1 cellular context compared by ENCODE assay signal in the genomic region with DNA sequence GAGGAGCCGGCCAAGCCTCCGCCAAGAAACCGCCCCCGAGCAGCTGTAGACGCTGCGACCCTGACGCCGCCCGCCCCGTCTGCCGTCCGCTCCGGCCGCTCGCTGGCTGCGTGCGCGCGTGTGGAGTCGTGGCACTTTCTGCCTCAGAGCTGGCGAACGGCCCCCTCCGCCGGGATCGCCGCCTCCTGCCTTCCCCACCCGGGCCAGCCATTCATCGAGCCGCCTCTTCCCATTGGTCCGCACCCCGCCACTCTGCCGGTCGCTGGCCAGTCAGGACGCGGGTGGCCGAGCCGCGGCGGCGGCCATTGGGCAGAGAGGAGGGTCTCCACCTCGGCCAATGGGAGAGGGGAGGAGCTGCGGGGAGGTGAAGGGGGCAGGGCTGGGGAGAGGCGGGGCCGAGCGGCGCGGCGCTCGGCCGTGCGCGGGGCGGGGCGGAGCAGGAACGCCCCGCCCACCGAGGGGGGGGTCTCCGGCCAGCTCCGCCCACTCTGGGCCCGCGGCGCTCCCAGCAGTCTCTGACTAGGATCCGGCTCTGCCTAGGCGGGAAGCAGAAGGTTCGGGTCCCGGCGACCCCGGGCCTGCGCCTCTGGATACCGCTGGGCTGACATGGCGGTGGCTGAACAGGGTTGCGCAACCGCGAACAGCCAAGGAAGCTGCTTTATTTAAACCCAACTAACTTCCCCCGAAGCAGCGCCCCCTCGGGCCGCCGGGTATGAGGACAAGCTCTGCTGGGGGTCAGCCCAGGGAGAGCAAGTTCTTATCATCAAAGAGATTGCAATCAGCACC.
TF ChIP-seq lines count a peak whose summit lies in the region.

Gene RRBP1 (minus strand): TSS at position 140 of the 786 bp plus-strand sequence. CDS start 21,735 bp downstream, outside the sequence.

TF ChIP-seq in HepG2, 621 proteins besides CTCF, POLR2A, EP300 and RAD21 (continued from another document and continues in another):
- TF ChIP-seq MYPOP (CRISPR knock-in tag; IDR thresholded peaks at IDR 0.05), result peak; percentile 43
- TF ChIP-seq ZNF781 (CRISPR knock-in tag; IDR thresholded peaks at IDR 0.05; ENCODE audit: borderline replicate concordance, not compliant biosample characterization), result no peak
- peak; percentile 86; the same call in 1 of the 2 replicates for TF ChIP-seq MTA1 (CRISPR knock-in tag; IDR thresholded peaks at IDR 0.05; ENCODE audit: borderline replicate concordance)
- peak; percentile 73; the same call in 1 of the 2 replicates for TF ChIP-seq EHMT2 (IDR thresholded peaks at IDR 0.05; ENCODE audit: borderline replicate concordance, low read depth, low read length)
- TF ChIP-seq ZFYVE20 (CRISPR knock-in tag; IDR thresholded peaks at IDR 0.05; ENCODE audit: borderline replicate concordance, low read depth), result peak; percentile 68; the same call in 1 of the 2 replicates
- peak; percentile 82 for TF ChIP-seq BRF2 (CRISPR knock-in tag; IDR thresholded peaks at IDR 0.05)
- TF ChIP-seq, protein P1, sequence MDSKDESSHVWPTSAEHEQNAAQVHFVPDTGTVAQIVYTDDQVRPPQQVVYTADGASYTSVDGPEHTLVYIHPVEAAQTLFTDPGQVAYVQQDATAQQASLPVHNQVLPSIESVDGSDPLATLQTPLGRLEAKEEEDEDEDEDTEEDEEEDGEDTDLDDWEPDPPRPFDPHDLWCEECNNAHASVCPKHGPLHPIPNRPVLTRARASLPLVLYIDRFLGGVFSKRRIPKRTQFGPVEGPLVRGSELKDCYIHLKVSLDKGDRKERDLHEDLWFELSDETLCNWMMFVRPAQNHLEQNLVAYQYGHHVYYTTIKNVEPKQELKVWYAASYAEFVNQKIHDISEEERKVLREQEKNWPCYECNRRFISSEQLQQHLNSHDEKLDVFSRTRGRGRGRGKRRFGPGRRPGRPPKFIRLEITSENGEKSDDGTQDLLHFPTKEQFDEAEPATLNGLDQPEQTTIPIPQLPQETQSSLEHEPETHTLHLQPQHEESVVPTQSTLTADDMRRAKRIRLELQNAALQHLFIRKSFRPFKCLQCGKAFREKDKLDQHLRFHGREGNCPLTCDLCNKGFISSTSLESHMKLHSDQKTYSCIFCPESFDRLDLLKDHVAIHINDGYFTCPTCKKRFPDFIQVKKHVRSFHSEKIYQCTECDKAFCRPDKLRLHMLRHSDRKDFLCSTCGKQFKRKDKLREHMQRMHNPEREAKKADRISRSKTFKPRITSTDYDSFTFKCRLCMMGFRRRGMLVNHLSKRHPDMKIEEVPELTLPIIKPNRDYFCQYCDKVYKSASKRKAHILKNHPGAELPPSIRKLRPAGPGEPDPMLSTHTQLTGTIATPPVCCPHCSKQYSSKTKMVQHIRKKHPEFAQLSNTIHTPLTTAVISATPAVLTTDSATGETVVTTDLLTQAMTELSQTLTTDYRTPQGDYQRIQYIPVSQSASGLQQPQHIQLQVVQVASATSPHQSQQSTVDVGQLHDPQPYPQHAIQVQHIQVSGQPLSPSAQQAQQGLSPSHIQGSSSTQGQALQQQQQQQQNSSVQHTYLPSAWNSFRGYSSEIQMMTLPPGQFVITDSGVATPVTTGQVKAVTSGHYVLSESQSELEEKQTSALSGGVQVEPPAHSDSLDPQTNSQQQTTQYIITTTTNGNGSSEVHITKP (CRISPR knock-in tag; IDR thresholded peaks at IDR 0.05; ENCODE audit: low read depth), result peak; percentile 66; the same call in 1 of the 2 replicates
- peak; percentile 91 for TF ChIP-seq MYC (CRISPR knock-in tag; IDR thresholded peaks at IDR 0.05; ENCODE audit: borderline replicate concordance)
- TF ChIP-seq ARID3A (IDR thresholded peaks at IDR 0.05; ENCODE audit: low read depth, low read length), result peak; percentile 8
- peak; percentile 73 for TF ChIP-seq HNRNPH1 (optimal IDR thresholded peaks at IDR 0.05; ENCODE audit: low read depth, low read length)
- TF ChIP-seq RFX5 (IDR thresholded peaks at IDR 0.05; ENCODE audit: low read depth, low read length), result no peak
- peak; percentile 85; the same call in 1 of the 2 replicates for TF ChIP-seq ZBTB49 (CRISPR knock-in tag; IDR thresholded peaks at IDR 0.05; ENCODE audit: borderline replicate concordance)
- peak; percentile 85 for TF ChIP-seq ZNF124 (CRISPR knock-in tag; IDR thresholded peaks at IDR 0.05)
- peak; percentile 50 for TF ChIP-seq ZNF652 (CRISPR knock-in tag; IDR thresholded peaks at IDR 0.05; ENCODE audit: borderline replicate concordance, low read depth)
- no peak for TF ChIP-seq NFE2 (CRISPR knock-in tag; IDR thresholded peaks at IDR 0.05)
- TF ChIP-seq, protein P2, sequence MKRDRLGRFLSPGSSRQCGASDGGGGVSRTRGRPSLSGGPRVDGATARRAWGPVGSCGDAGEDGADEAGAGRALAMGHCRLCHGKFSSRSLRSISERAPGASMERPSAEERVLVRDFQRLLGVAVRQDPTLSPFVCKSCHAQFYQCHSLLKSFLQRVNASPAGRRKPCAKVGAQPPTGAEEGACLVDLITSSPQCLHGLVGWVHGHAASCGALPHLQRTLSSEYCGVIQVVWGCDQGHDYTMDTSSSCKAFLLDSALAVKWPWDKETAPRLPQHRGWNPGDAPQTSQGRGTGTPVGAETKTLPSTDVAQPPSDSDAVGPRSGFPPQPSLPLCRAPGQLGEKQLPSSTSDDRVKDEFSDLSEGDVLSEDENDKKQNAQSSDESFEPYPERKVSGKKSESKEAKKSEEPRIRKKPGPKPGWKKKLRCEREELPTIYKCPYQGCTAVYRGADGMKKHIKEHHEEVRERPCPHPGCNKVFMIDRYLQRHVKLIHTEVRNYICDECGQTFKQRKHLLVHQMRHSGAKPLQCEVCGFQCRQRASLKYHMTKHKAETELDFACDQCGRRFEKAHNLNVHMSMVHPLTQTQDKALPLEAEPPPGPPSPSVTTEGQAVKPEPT (CRISPR knock-in tag; IDR thresholded peaks at IDR 0.05; ENCODE audit: low read depth), result peak; percentile 48; the same call in 1 of the 2 replicates
- peak; percentile 95 for TF ChIP-seq POGZ (CRISPR knock-in tag; IDR thresholded peaks at IDR 0.05)
- peak; percentile 69; the same call in 1 of the 2 replicates for TF ChIP-seq NR2C2 (CRISPR knock-in tag; IDR thresholded peaks at IDR 0.05; ENCODE audit: borderline replicate concordance)
- peak; percentile 41; the same call in 1 of the 2 replicates for TF ChIP-seq NFKB2 (CRISPR knock-in tag; IDR thresholded peaks at IDR 0.05; ENCODE audit: borderline replicate concordance)
- TF ChIP-seq HOXD1 (CRISPR knock-in tag; IDR thresholded peaks at IDR 0.05), result peak; percentile 89
- TF ChIP-seq, protein P3, sequence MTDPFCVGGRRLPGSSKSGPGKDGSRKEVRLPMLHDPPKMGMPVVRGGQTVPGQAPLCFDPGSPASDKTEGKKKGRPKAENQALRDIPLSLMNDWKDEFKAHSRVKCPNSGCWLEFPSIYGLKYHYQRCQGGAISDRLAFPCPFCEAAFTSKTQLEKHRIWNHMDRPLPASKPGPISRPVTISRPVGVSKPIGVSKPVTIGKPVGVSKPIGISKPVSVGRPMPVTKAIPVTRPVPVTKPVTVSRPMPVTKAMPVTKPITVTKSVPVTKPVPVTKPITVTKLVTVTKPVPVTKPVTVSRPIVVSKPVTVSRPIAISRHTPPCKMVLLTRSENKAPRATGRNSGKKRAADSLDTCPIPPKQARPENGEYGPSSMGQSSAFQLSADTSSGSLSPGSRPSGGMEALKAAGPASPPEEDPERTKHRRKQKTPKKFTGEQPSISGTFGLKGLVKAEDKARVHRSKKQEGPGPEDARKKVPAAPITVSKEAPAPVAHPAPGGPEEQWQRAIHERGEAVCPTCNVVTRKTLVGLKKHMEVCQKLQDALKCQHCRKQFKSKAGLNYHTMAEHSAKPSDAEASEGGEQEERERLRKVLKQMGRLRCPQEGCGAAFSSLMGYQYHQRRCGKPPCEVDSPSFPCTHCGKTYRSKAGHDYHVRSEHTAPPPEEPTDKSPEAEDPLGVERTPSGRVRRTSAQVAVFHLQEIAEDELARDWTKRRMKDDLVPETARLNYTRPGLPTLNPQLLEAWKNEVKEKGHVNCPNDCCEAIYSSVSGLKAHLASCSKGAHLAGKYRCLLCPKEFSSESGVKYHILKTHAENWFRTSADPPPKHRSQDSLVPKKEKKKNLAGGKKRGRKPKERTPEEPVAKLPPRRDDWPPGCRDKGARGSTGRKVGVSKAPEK (CRISPR knock-in tag; IDR thresholded peaks at IDR 0.05; ENCODE audit: borderline replicate concordance), result no peak; the same call in 1 of the 2 replicates
- TF ChIP-seq ERF (CRISPR knock-in tag; IDR thresholded peaks at IDR 0.05), result peak; percentile 95
- TF ChIP-seq ZNF30 (CRISPR knock-in tag; IDR thresholded peaks at IDR 0.05), result no peak
- TF ChIP-seq NR3C1 (CRISPR knock-in tag; IDR thresholded peaks at IDR 0.05), result no peak
- peak; percentile 98 for TF ChIP-seq SP4 (CRISPR knock-in tag; IDR thresholded peaks at IDR 0.05)
- no peak; the same call in 1 of the 2 replicates for TF ChIP-seq TGIF2 (CRISPR knock-in tag; IDR thresholded peaks at IDR 0.05)
- peak; percentile 45; the same call in 1 of the 2 replicates for TF ChIP-seq ZNF230 (CRISPR knock-in tag; IDR thresholded peaks at IDR 0.05)
- peak; percentile 75 for TF ChIP-seq SMC3 (IDR thresholded peaks at IDR 0.05; ENCODE audit: low read length)
- no peak for TF ChIP-seq ZNF556 (CRISPR knock-in tag; IDR thresholded peaks at IDR 0.05; ENCODE audit: borderline replicate concordance)
- peak; percentile 12; the same call in 1 of the 2 replicates for TF ChIP-seq HIC2 (CRISPR knock-in tag; IDR thresholded peaks at IDR 0.05; ENCODE audit: low read depth)
- TF ChIP-seq, protein P4, sequence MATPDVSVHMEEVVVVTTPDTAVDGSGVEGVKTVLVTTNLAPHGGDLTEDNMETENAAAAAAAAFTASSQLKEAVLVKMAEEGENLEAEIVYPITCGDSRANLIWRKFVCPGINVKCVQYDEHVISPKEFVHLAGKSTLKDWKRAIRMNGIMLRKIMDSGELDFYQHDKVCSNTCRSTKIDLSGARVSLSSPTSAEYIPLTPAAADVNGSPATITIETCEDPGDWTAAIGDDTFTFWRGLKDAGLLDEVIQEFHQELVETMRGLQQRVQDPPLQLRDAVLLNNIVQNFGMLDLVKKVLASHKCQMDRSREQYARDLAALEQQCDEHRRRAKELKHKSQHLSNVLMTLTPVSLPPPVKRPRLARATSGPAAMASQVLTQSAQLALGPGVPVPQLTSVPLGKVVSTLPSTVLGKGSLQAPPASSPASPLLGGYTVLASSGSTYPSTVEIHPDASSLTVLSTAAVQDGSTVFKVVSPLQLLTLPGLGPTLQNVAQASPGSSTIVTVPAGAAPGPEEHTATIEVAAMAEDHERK (CRISPR knock-in tag; IDR thresholded peaks at IDR 0.05; ENCODE audit: low read depth), result peak; percentile 64
- no peak for TF ChIP-seq PAX8 (CRISPR knock-in tag; IDR thresholded peaks at IDR 0.05; ENCODE audit: borderline replicate concordance)
- TF ChIP-seq PITX1 (CRISPR knock-in tag; IDR thresholded peaks at IDR 0.05), result peak; percentile 88
